ENCODE assay signal across 25 cellular contexts in genomic region chr7:51477323-51477722, GRCh38.
"Had no signal": no experiment of that assay in that cellular context is flagged by ENCODE, and none has a peak within 500 bp of the region (broad histone marks: within the 10 kb centered on the region; RNA-seq: fewer than 3 reads in every experiment).

No MANE protein-coding gene starts in this region.

- H3K27ac ChIP-seq: epithelial cell of prostate, esophagus squamous epithelium, gastroesophageal sphincter, parathyroid adenoma, psoas muscle, spleen, suprapubic skin, thyroid gland, vagina had no signal

- H3K4me1 ChIP-seq: esophagus squamous epithelium, gastroesophageal sphincter, parathyroid adenoma, psoas muscle, spleen, suprapubic skin, thyroid gland, vagina had no signal

- ATAC-seq: effector memory CD8-positive, alpha-beta T cell; gastroesophageal sphincter; left lobe of liver; psoas muscle; sciatic nerve had no signal

- H3K27ac Mint-ChIP-seq: dendritic cell treated with granulocyte-macrophage colony-stimulating factor and Interleukin-4, amounts not matched to agents 40 ng/mL and 50 ng/mL, for 4 days; effector memory CD8-positive, alpha-beta T cell; mesothelial cell of epicardium; nephron; type B pancreatic cell had no signal

- H3K36me3 ChIP-seq: esophagus squamous epithelium, gastroesophageal sphincter, spleen, suprapubic skin, thyroid gland, vagina had no signal

- H3K27me3 Mint-ChIP-seq: effector memory CD8-positive, alpha-beta T cell had no signal

- DNase-seq: effector memory CD8-positive, alpha-beta T cell; esophagus squamous epithelium; foreskin fibroblast; glutamatergic neuron; islet precursor cell; mammary epithelial cell; psoas muscle; retina; spleen; stimulated activated CD4-positive, alpha-beta T cell treated with anti-CD3 and anti-CD28 coated beads, Interleukin-15, amount 100 ng/mL, for 24 hours; stimulated activated CD4-positive, alpha-beta T cell treated with anti-CD3 and anti-CD28 coated beads, Interleukin-1b, Interleukin-23, amount 100 ng/mL, for 48 hours; stimulated activated CD4-positive, alpha-beta T cell treated with anti-CD3 and anti-CD28 coated beads, Interleukin-4, amount 100 ng/mL, for 4 hours; stimulated activated naive CD4-positive, alpha-beta T cell; thyroid gland had no signal

- H3K79me2 ChIP-seq: parathyroid adenoma had no signal

- H3K4me3 Mint-ChIP-seq: dendritic cell treated with granulocyte-macrophage colony-stimulating factor and Interleukin-4, amounts not matched to agents 40 ng/mL and 50 ng/mL, for 4 days; effector memory CD8-positive, alpha-beta T cell; mesothelial cell of epicardium; nephron; type B pancreatic cell had no signal

- H3K4me3 ChIP-seq: esophagus squamous epithelium, gastroesophageal sphincter, psoas muscle, spleen, suprapubic skin, thyroid gland, vagina had no signal

- H3K4me1 Mint-ChIP-seq: mesothelial cell of epicardium had no signal

- H3K36me3 Mint-ChIP-seq: mesothelial cell of epicardium, type B pancreatic cell had no signal

- H3K9ac ChIP-seq: parathyroid adenoma had no signal

- H3K27me3 ChIP-seq: thyroid gland, vagina had no signal

- H3K9me3 Mint-ChIP-seq: dendritic cell treated with granulocyte-macrophage colony-stimulating factor and Interleukin-4, amounts not matched to agents 40 ng/mL and 50 ng/mL, for 4 days; mesothelial cell of epicardium; nephron; type B pancreatic cell had no signal

- H2AFZ ChIP-seq: parathyroid adenoma had no signal

- H3K9me3 ChIP-seq: esophagus squamous epithelium, gastroesophageal sphincter, psoas muscle, suprapubic skin, thyroid gland, vagina had no signal
